8 cellular contexts compared by ENCODE assay signal in the genomic region with DNA sequence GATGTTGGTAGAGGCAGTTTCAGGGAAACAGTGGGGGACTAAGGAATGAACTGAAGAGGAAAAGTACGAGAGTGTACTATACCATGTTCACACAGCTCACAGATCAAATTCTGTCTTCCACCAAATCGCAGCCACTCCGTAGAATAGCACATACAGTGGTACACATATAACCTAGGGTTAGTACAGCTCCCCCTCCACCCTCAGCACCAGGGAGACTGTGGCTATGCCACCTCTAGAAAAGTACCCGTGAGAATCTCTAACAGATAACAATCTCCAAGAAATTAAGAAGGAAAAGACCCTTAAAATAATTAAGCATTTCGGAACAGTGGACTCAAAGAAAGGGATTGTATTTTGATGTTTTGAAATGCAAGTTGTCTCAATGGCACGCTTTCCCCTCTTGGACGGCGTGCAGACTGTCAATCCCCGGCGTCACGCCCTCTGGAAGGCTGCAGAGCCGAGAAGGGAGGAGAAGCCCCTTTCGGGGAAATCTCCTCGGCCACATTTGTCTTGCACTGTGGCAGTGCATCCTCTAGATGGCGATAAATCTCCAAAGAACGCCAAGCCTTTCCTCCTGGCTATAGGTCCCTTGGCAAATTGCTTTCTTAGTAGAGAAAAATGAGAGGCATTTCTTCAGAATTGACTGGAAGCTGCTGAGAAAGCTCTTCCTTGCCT.
DNase-seq lines count a peak whose midpoint lies in the region; ATAC-seq and TF ChIP-seq lines count a peak whose summit lies in the region.

No MANE protein-coding gene starts in this region.

- intact Hi-C loops in heart right ventricle (cut with DNase I) (loop anchor here in 1 of 10 donors (5.0 kb wide), 1 partner anchor 111 kb away; no protein-coding TSS in a partner anchor), psoas muscle (cut with DNase I) (no loop called here)

- no peaks in the 10 kb centered on the region for H3K9me3 ChIP-seq in heart right ventricle
- no peaks in the 10 kb centered on the region for H3K9me3 ChIP-seq in psoas muscle

- H3K27ac ChIP-seq in RWPE1 (no peak overlapping the region), heart right ventricle (no peak overlapping the region), psoas muscle (no peak overlapping the region)

- H3K9me3 Mint-ChIP-seq in activated naive CD4-positive, alpha-beta T cell treated with anti-CD3 and anti-CD28 coated beads, Interleukin-2, amount 50 U/mL, for 72 hours = no peaks in the 10 kb centered on the region

- H3K27me3 ChIP-seq in heart right ventricle = peaks cover 0 to 38% (median 23%) of the 10 kb centered on the region in 7 donors
- peaks cover 0 to 25% (median 0%) of the 10 kb centered on the region in 3 donors for H3K27me3 ChIP-seq in psoas muscle (ENCODE audit: insufficient read depth in 3 of 3, low read length in 2 of 3)

- CTCF ChIA-PET in RWPE1 (lab: Yijun Ruan, JAX) = interaction anchor here (0.6 to 1.7 kb wide), 14 partner anchors 17 to 921 kb away, joined by 3 to 17 read pairs (median 4); no protein-coding TSS in a partner anchor

- ATAC-seq in GM21526 (IDR thresholded peaks at IDR 0.05; ENCODE audit: low FRiP score, unreplicated experiment) = peak; percentile 88
- ATAC-seq in activated naive CD4-positive, alpha-beta T cell treated with anti-CD3 and anti-CD28 coated beads, Interleukin-2, amount 50 U/mL, for 72 hours = peak; percentile 40 to 84
- peak in 7 of 8 donors; percentile 43 to 79 (median 61) for ATAC-seq in heart right ventricle
- peak in 3 of 4 donors; percentile 58 to 71 (median 71) for ATAC-seq in psoas muscle

- peak; percentile 90 for TF ChIP-seq CTCF in RWPE1 (conservative IDR thresholded peaks at IDR 0.05; ENCODE audit: low read depth)
- peak; percentile 48 to 87 (median 82) for TF ChIP-seq CTCF in heart right ventricle (IDR thresholded peaks at IDR 0.05)
- TF ChIP-seq CTCF in psoas muscle (IDR thresholded peaks at IDR 0.05) = peak; percentile 77

- H3K36me3 Mint-ChIP-seq in activated naive CD4-positive, alpha-beta T cell treated with anti-CD3 and anti-CD28 coated beads, Interleukin-2, amount 50 U/mL, for 72 hours = no peaks in the 10 kb centered on the region

- peak overlapping the region in 3 of 10 donors; percentile 8 to 15 (median 11) for H3K4me3 ChIP-seq in heart right ventricle
- H3K4me3 ChIP-seq in psoas muscle = peak overlapping the region; percentile 17

- no peaks in the 10 kb centered on the region for H3K36me3 ChIP-seq in heart right ventricle
- no peaks in the 10 kb centered on the region for H3K36me3 ChIP-seq in psoas muscle (ENCODE audit: insufficient read depth in 1 of 2, low read depth in 1 of 2)

- H3K27ac Mint-ChIP-seq in activated naive CD4-positive, alpha-beta T cell treated with anti-CD3 and anti-CD28 coated beads, Interleukin-2, amount 50 U/mL, for 72 hours = no peak overlapping the region

- 8 to 9% methylated on average over 16 of the region's 16 CpGs for WGBS in heart right ventricle, 2 donors
- WGBS in psoas muscle, 3 donors = 3 to 6% (median 4%) methylated on average over 16 of the region's 16 CpGs

- POLR2A ChIA-PET in RWPE1 (lab: Yijun Ruan, JAX; ENCODE audit: low non-redundant PET) = no interaction called here

- DNase-seq in GM04504 (ENCODE audit: low read depth) (peak; percentile 17), HS-5 (ENCODE audit: low read depth) (peak; percentile 41), RWPE1 (ENCODE audit: low spot score) (peak; percentile 69), heart right ventricle (peak; percentile 21 to 25), psoas muscle (no peak), NCI-H187 treated with DMSO at 0.1 percent for 48 hours (lab: John Stamatoyannopoulos, UW) (no peak)
- peak in 1 of 2 donors; percentile 55 for DNase-seq in activated naive CD4-positive, alpha-beta T cell treated with anti-CD3 and anti-CD28 coated beads, Interleukin-2, amount 50 U/mL, for 72 hours (ENCODE audit: low spot score in 2 of 2)

- H3K4me1 ChIP-seq in heart right ventricle (peaks cover 0 to 13% (median 9%) of the 10 kb centered on the region in 9 donors), psoas muscle (peaks cover 6% of the 10 kb centered on the region)

Comparison
In these comparisons a context has a peak if more than half of its experiments do, and no peak if none do; other contexts are left out.
1. DNase-seq: peak in GM04504 (single experiment), HS-5 (single experiment), RWPE1 (single experiment) and heart right ventricle (2 of 2); none in psoas muscle (0 of 2) and NCI-H187 treated with DMSO at 0.1 percent for 48 hours (single experiment).
2. Peak in every context shown above with its lines, with median percentiles within 50 percentile points of each other: ATAC-seq and CTCF ChIP-seq.